10 cellular contexts compared by ENCODE assay signal in the genomic region with DNA sequence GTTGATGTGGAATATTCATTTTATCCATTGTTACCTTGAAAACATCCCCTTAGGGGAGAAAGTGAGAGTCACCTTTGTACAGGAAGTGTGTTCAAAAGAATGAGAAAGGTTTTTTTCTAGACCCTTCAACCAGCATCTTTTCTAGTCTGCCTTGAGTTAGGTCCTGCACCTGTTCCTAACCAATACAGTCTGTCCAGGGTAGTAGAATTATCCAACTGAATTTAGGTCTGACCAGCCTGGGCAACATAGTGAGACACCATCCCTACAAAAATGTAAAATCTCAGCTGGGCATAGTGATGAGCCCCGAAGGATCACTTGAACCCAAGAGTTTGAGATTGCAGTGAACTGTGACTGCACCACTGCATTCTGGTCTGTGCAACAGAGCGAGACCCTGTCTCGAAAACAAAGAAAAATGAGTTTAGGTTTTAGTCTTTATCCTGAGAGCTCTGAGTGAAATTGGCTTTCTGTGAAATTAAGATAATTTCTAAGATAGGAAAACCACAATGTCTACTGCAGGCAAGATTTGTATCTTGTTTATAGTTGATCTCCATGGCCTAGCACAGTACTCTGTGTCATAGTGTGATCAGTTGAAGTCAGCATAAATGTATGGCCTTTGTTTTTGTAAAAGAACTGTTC. TPM values are rescaled to one million over a fixed set of nuclear protein-coding genes. Genes with fewer than 3 reads are reported as not detected.
A peak's percentile ranks its signal among the peaks of the same experiment; 100 is the strongest.
DNase-seq lines count a peak whose midpoint lies in the region; ATAC-seq, FAIRE-seq and TF ChIP-seq lines count a peak whose summit lies in the region.
"Had no signal": no experiment of that assay in that cellular context is flagged by ENCODE, and none has a peak within 500 bp of the region (broad histone marks: within the 10 kb centered on the region; RNA-seq: fewer than 3 reads in every experiment).

No MANE protein-coding gene starts in this region.

- H3K27me3 Mint-ChIP-seq in activated B cell treated with CpG ODN at 0.5 μM for 24 hours = no peaks in the 10 kb centered on the region

- H3K4me1 ChIP-seq in BLaER1 (peaks cover 14% of the 10 kb centered on the region), spleen (peaks cover 12 to 56% (median 35%) of the 10 kb centered on the region in 6 donors), left lung (peaks cover 0 to 28% of the 10 kb centered on the region in 2 donors), ascending aorta (peaks cover 0 to 3% of the 10 kb centered on the region in 2 donors)
- H3K4me1 ChIP-seq: BE2C had no signal

- TF ChIP-seq POLR2A in spleen (IDR thresholded peaks at IDR 0.05) = no peak

- peak; percentile 80 for FAIRE-seq in GM19239 (lab: Jason Lieb, UNC)

- no peak overlapping the region for H3K9ac ChIP-seq in BLaER1

- no peaks in the 10 kb centered on the region for H3K9me3 Mint-ChIP-seq in activated B cell treated with CpG ODN at 0.5 μM for 24 hours
- H3K9me3 Mint-ChIP-seq: nephron progenitor cell had no signal

- H3K4me1 Mint-ChIP-seq in activated B cell treated with CpG ODN at 0.5 μM for 24 hours = peaks cover 29% of the 10 kb centered on the region
- H3K4me1 Mint-ChIP-seq: nephron progenitor cell had no signal

- H3K36me3 Mint-ChIP-seq in activated B cell treated with CpG ODN at 0.5 μM for 24 hours (ENCODE audit: low read depth) = peaks cover 14% of the 10 kb centered on the region

- CTCF ChIA-PET in activated B cell treated with CpG ODN at 0.5 μM for 24 hours (lab: Charles Lee) = no interaction called here

- no peak overlapping the region for H3K27ac ChIP-seq in BLaER1
- H3K27ac ChIP-seq in spleen = peak overlapping the region in 2 of 8 donors; percentile 26 to 34
- no peak overlapping the region for H3K27ac ChIP-seq in left lung
- H3K27ac ChIP-seq in ascending aorta = no peak overlapping the region

- H3K9me3 ChIP-seq in BLaER1 = no peaks in the 10 kb centered on the region
- H3K9me3 ChIP-seq in spleen = no peaks in the 10 kb centered on the region
- no peaks in the 10 kb centered on the region for H3K9me3 ChIP-seq in left lung
- no peaks in the 10 kb centered on the region for H3K9me3 ChIP-seq in ascending aorta
- H3K9me3 ChIP-seq: BE2C had no signal

- ATAC-seq in HG03025 (IDR thresholded peaks at IDR 0.05; ENCODE audit: low FRiP score, unreplicated experiment) = peak; percentile 90
- peak; percentile 31 for ATAC-seq in activated B cell treated with CpG ODN at 0.5 μM for 24 hours (ENCODE audit: low read depth)
- no peak for ATAC-seq in left lung

- no peak overlapping the region for H3K4me3 ChIP-seq in BLaER1
- no peak overlapping the region for H3K4me3 ChIP-seq in spleen
- H3K4me3 ChIP-seq in left lung = no peak overlapping the region
- H3K4me3 ChIP-seq in ascending aorta = no peak overlapping the region

- POLR2A ChIA-PET in activated B cell treated with CpG ODN at 0.5 μM for 24 hours (lab: Charles Lee) = interaction anchor here (1.0 kb wide), 1 partner anchor 9 kb away, joined by 3 read pairs; no protein-coding TSS in a partner anchor

- H3K27me3 ChIP-seq in BLaER1 = no peaks in the 10 kb centered on the region
- H3K27me3 ChIP-seq in spleen (replicated peaks in 1 of 7) = no peaks in the 10 kb centered on the region
- no peaks in the 10 kb centered on the region for H3K27me3 ChIP-seq in left lung
- no peaks in the 10 kb centered on the region for H3K27me3 ChIP-seq in ascending aorta
- H3K27me3 ChIP-seq: BE2C had no signal

- peaks cover 46% of the 10 kb centered on the region for H3K36me3 ChIP-seq in BLaER1
- peaks cover 0 to 13% (median 0%) of the 10 kb centered on the region in 6 donors for H3K36me3 ChIP-seq in spleen
- H3K36me3 ChIP-seq in left lung = peaks cover 0 to 4% of the 10 kb centered on the region in 2 donors
- no peaks in the 10 kb centered on the region for H3K36me3 ChIP-seq in ascending aorta
- H3K36me3 ChIP-seq: BE2C had no signal

- H3K27ac Mint-ChIP-seq in activated B cell treated with CpG ODN at 0.5 μM for 24 hours = peak overlapping the region; percentile 15
- H3K27ac Mint-ChIP-seq: nephron progenitor cell had no signal

- H3K4me2 ChIP-seq in BLaER1 = peak overlapping the region; percentile 66

- DNase-seq in GM19239 (ENCODE audit: insufficient read length, low spot score) (no peak), activated B cell treated with CpG ODN at 0.5 μM for 24 hours (no peak), OCI-M2 (lab: John Stamatoyannopoulos, UW; ENCODE audit: unreplicated experiment) (no peak), spleen (no peak), left lung (no peak), ascending aorta (ENCODE audit: low spot score in 2 of 2) (no peak)
- DNase-seq: BE2C, nephron progenitor cell had no signal

- peak overlapping the region; percentile 9 for H3K4me3 Mint-ChIP-seq in activated B cell treated with CpG ODN at 0.5 μM for 24 hours
- H3K4me3 Mint-ChIP-seq: nephron progenitor cell had no signal

- H4K20me1 ChIP-seq in BLaER1 = peaks cover 52% of the 10 kb centered on the region

- intact Hi-C loops in activated B cell treated with CpG ODN at 0.5 μM for 24 hours (cut with micrococcal nuclease) = no loop called here
- intact Hi-C loops in spleen (cut with DNase I; ENCODE audit: low total_unique reads) = no loop called here
- intact Hi-C loops in left lung (cut with DNase I) = no loop called here
- intact Hi-C loops in ascending aorta (cut with DNase I) = no loop called here

- 43 to 69% (median 56%) methylated on average over 3 of the region's 3 CpGs for WGBS in spleen, 5 donors

- TF ChIP-seq CTCF in activated B cell treated with CpG ODN at 0.5 μM for 24 hours (IDR thresholded peaks at IDR 0.05) (no peak), spleen (IDR thresholded peaks at IDR 0.05 in 8 of 11, conservative IDR thresholded peaks at IDR 0.05 in 3 of 11) (no peak), left lung (IDR thresholded peaks at IDR 0.05) (no peak), ascending aorta (IDR thresholded peaks at IDR 0.05) (no peak)

RNA-seq across cellular contexts. Expression of a gene that starts 25.2 kb away (rescaled TPM):
- total RNA-seq in activated B cell treated with CpG ODN at 0.5 μM for 24 hours = 51.6 and 54.4 TPM in 2 replicates
- total RNA-seq in spleen = 100 to 1,000 TPM; 103 to 189 (median 119) TPM
- polyA plus RNA-seq in spleen = 10 to 100 TPM; 10.1 to 16.5 (median 11.0) TPM
- total RNA-seq in left lung = 10 to 100 TPM; 82.4 to 88.5 TPM
- 32.6 TPM for total RNA-seq in ascending aorta
